ENCODE assay signal across 10 cellular contexts in the genomic region with DNA sequence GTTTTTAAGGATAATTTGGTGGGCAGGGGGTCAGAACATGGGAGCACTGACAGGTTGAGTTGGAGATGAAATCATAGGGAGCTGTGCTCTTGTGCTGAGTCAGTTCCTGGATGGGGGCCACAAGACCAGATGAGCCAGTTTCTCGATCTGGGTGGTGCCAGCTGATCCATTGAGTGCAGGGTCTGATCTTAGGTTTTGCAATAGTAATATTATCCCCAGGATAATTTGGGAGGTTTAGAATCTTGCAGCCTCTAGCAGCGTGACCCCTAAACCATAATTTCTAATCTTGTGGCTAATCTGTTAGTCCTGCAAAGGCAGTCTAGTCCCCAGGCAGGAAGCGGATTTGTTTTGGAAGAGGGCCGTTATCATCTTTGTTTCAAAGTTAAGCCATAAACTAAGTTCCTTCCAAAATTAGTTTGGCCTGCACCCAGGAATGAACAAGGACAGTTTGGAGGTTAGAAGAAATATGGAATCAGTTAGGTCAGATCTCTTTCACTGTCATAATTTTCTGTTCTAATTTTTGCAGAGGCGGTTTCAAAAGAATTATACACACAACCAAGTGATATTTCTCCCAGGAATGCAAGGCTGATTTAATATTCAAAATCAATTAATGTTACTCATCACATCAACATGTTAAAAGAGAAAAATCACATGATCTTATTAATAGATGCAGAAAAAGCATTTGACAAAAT. TPM values are rescaled to one million over a fixed set of nuclear protein-coding genes. Genes with fewer than 3 reads are reported as not detected.
DNase-seq lines count a peak whose midpoint lies in the region; ATAC-seq and TF ChIP-seq lines count a peak whose summit lies in the region.
"Had no signal": no experiment of that assay in that cellular context is flagged by ENCODE, and none has a peak within 500 bp of the region (broad histone marks: within the 10 kb centered on the region; RNA-seq: fewer than 3 reads in every experiment).

No MANE protein-coding gene starts in this region.

- H4K8ac ChIP-seq in H9 (replicated peaks; ENCODE audit: insufficient read length, low read depth, low read length) (no peak overlapping the region), trophoblast cell (ENCODE audit: low read depth, low read length) (no peak overlapping the region)

- H2BK120ac ChIP-seq in H9 (ENCODE audit: low read depth, low read length, poor library complexity, severe bottlenecking) (no peak overlapping the region), trophoblast cell (ENCODE audit: insufficient read depth, low read length, poor library complexity) (no peak overlapping the region)

- H3K9me3 ChIP-seq in H9 (ENCODE audit: control insufficient read depth, low read depth, low read length) (no peaks in the 10 kb centered on the region), SK-N-SH (no peaks in the 10 kb centered on the region), trophoblast cell (ENCODE audit: insufficient read depth, low read depth, low read length) (no peaks in the 10 kb centered on the region)

- no peaks in the 10 kb centered on the region for H3F3A ChIP-seq in SK-N-SH (replicated peaks; ENCODE audit: insufficient read depth)

- no CpG with 5 or more reads among the region's 5 CpGs for WGBS in H9 (ENCODE audit: extremely low coverage, insufficient read length, low lambda C conversion rate)
- 43% methylated on average over 5 of the region's 5 CpGs for WGBS in SK-N-SH (ENCODE audit: low lambda C conversion rate)
- WGBS in trophoblast cell (ENCODE audit: extremely low coverage, insufficient coverage, insufficient read length) = no CpG with 5 or more reads among the region's 5 CpGs

- H3K27ac ChIP-seq in H9 (ENCODE audit: insufficient read length, low read depth, low read length) (no peak overlapping the region), SK-N-SH (ENCODE audit: low read depth in 2 of 2, low read length in 1 of 2) (peak overlapping the region; percentile 7 to 27; a peak in 3 of 4 replicates), skin epidermis (peak overlapping the region in 11 of 21 experiments; percentile 6 to 63 (median 45)), trophoblast cell (ENCODE audit: low read depth, low read length) (no peak overlapping the region)

- H3K27me3 ChIP-seq in H9 (ENCODE audit: insufficient read depth, low read length) = no peaks in the 10 kb centered on the region
- no peaks in the 10 kb centered on the region for H3K27me3 ChIP-seq in SK-N-SH (ENCODE audit: insufficient read depth)
- no peaks in the 10 kb centered on the region for H3K27me3 ChIP-seq in trophoblast cell (ENCODE audit: insufficient read depth, low read length)

- no peaks in the 10 kb centered on the region for H3K79me2 ChIP-seq in H9 (ENCODE audit: insufficient read depth, low read length)
- no peaks in the 10 kb centered on the region for H3K79me2 ChIP-seq in SK-N-SH (ENCODE audit: insufficient read depth)
- H3K79me2 ChIP-seq in trophoblast cell (ENCODE audit: control insufficient read depth, insufficient read depth, low read length, poor library complexity) = no peaks in the 10 kb centered on the region

- H3K14ac ChIP-seq in H9 (ENCODE audit: insufficient read depth, low read length) = no peak overlapping the region
- H3K14ac ChIP-seq in trophoblast cell (ENCODE audit: low read length) = no peak overlapping the region

- no peak overlapping the region for H2AK5ac ChIP-seq in H9 (ENCODE audit: insufficient read length, low read length)
- no peak overlapping the region for H2AK5ac ChIP-seq in trophoblast cell (ENCODE audit: low read length)

- no peaks in the 10 kb centered on the region for H3K9me2 ChIP-seq in SK-N-SH

- H3K9ac ChIP-seq in H9 (ENCODE audit: extremely low read depth, insufficient read length, low read length) (no peak overlapping the region), SK-N-SH (no peak overlapping the region), trophoblast cell (ENCODE audit: low read length) (no peak overlapping the region)

- H3K4ac ChIP-seq in H9 (ENCODE audit: low read depth, low read length) (no peak overlapping the region), trophoblast cell (ENCODE audit: low read depth, low read length) (no peak overlapping the region)

- no peak overlapping the region for H3K4me3 Mint-ChIP-seq in H9

- no peaks in the 10 kb centered on the region for H3K9me3 Mint-ChIP-seq in H9

- no peak overlapping the region for H4K12ac ChIP-seq in trophoblast cell (ENCODE audit: low read depth, low read length)

- H3K4me1 Mint-ChIP-seq in H9 = peaks cover 14 to 25% of the 10 kb centered on the region in 2 experiments

- H3K4me2 ChIP-seq in H9 (ENCODE audit: insufficient read depth, insufficient read length, low read length) (no peak overlapping the region), SK-N-SH (peak overlapping the region; percentile 34; the same call in 1 of the 2 replicates), trophoblast cell (ENCODE audit: low read length) (no peak overlapping the region)

- no peak overlapping the region for H2BK20ac ChIP-seq in H9 (ENCODE audit: low read depth, low read length, poor library complexity, severe bottlenecking)

- H3K36me3 ChIP-seq in SK-N-SH (replicated peaks in 1 of 2; ENCODE audit: control insufficient read depth in 1 of 2, insufficient read depth in 2 of 2, low read length in 1 of 2) (no peaks in the 10 kb centered on the region), trophoblast cell (ENCODE audit: control insufficient read depth in 1 of 2, insufficient read depth in 2 of 2, low read length in 2 of 2) (no peaks in the 10 kb centered on the region)

- H4K91ac ChIP-seq in H9 (ENCODE audit: insufficient read length, low read depth, low read length) (no peak overlapping the region), trophoblast cell (ENCODE audit: low read depth, low read length) (no peak overlapping the region)

- no peak for DNase-seq in H9
- DNase-seq in SK-N-SH = no peak
- peak; percentile 59 to 83 for DNase-seq in foreskin fibroblast
- no peak for DNase-seq in stimulated activated CD4-positive, alpha-beta T cell treated with anti-CD3 and anti-CD28 coated beads, Interleukin-1b, Interleukin-23, amount 100 ng/mL, for 48 hours
- DNase-seq in trophoblast cell = no peak
- DNase-seq in stimulated activated naive CD4-positive, alpha-beta T cell treated with Interleukin-2 at 50 U/mL for 16 hours (lab: John Stamatoyannopoulos, UW) = no peak
- DNase-seq: activated CD4-positive, alpha-beta T cell treated with anti-CD3 and anti-CD28 coated beads for 4 hours; NCI-H2081 treated with DMSO at 0.1 percent for 48 hours had no signal

- no peaks in the 10 kb centered on the region for H4K20me1 ChIP-seq in H9 (ENCODE audit: control insufficient read depth, insufficient read depth, insufficient read length)
- H4K20me1 ChIP-seq in SK-N-SH (ENCODE audit: insufficient read depth) = no peaks in the 10 kb centered on the region

- CTCF ChIA-PET in SK-N-SH (lab: Yijun Ruan, JAX) = interaction anchor here (1.4 kb wide), 1 partner anchor 86 kb away, joined by 3 read pairs; no protein-coding TSS in a partner anchor

- peak overlapping the region in 2 of 3 experiments; percentile 43 to 54; a peak in 1 of 7 replicates for H3K27ac Mint-ChIP-seq in H9

- H3K23me2 ChIP-seq in H9 (ENCODE audit: insufficient read length, low read depth, low read length, poor library complexity, severe bottlenecking) = no peaks in the 10 kb centered on the region

- H3K56ac ChIP-seq in H9 (ENCODE audit: insufficient read length, low read depth, low read length) = no peak overlapping the region

- H4K5ac ChIP-seq in H9 (ENCODE audit: insufficient read length, low read depth, low read length) = no peak overlapping the region

- H2BK5ac ChIP-seq in H9 (ENCODE audit: insufficient read length, low read length) = no peak overlapping the region
- no peak overlapping the region for H2BK5ac ChIP-seq in trophoblast cell (ENCODE audit: low read depth, low read length, poor library complexity)

- H3K4me3 ChIP-seq in SK-N-SH (ENCODE audit: low read depth in 2 of 2, low read length in 1 of 2) = no peak overlapping the region
- no peak overlapping the region for H3K4me3 ChIP-seq in foreskin fibroblast (ENCODE audit: low read depth in 1 of 2, low read length in 2 of 2)
- no peak overlapping the region for H3K4me3 ChIP-seq in skin epidermis
- no peak overlapping the region for H3K4me3 ChIP-seq in trophoblast cell (ENCODE audit: low read depth, low read length)

- TF ChIP-seq CTCF in H9 (conservative IDR thresholded peaks at IDR 0.05) (no peak), SK-N-SH (IDR thresholded peaks at IDR 0.05) (no peak), foreskin fibroblast (IDR thresholded peaks at IDR 0.05; ENCODE audit: low read depth, low read length) (no peak)

- no peaks in the 10 kb centered on the region for H3K4me1 ChIP-seq in H9 (ENCODE audit: insufficient read depth, low read length)
- H3K4me1 ChIP-seq in SK-N-SH (ENCODE audit: control insufficient read depth in 1 of 2, insufficient read depth in 2 of 2, low read depth in 1 of 2, low read length in 1 of 2) = peaks cover 13 to 14% of the 10 kb centered on the region in 2 experiments; a peak in 3 of 4 replicates
- peaks cover 8 to 11% of the 10 kb centered on the region in 2 experiments for H3K4me1 ChIP-seq in trophoblast cell (ENCODE audit: control insufficient read depth in 1 of 2, insufficient read depth in 2 of 2, low read length in 2 of 2)

- ATAC-seq in GM19328 (IDR thresholded peaks at IDR 0.05; ENCODE audit: unreplicated experiment) = no peak

- H3K79me1 ChIP-seq in H9 (ENCODE audit: insufficient read depth, low read depth, low read length, poor library complexity, severe bottlenecking) = no peaks in the 10 kb centered on the region
- peaks cover 2% of the 10 kb centered on the region for H3K79me1 ChIP-seq in trophoblast cell (ENCODE audit: low read length)

- no peaks in the 10 kb centered on the region for H3K36me3 Mint-ChIP-seq in H9 (ENCODE audit: insufficient read depth in 1 of 3, low read depth in 3 of 3)

- H2AFZ ChIP-seq in H9 (ENCODE audit: low read length) (no peak overlapping the region), SK-N-SH (ENCODE audit: low read depth) (peak overlapping the region; percentile 39; the same call in 1 of the 2 replicates), trophoblast cell (ENCODE audit: insufficient read depth, low read length, poor library complexity) (no peak overlapping the region)

- no peak overlapping the region for H3K18ac ChIP-seq in H9 (ENCODE audit: insufficient read length, low read depth, low read length)
- H3K18ac ChIP-seq in trophoblast cell (ENCODE audit: low read length) = no peak overlapping the region

- no peak for TF ChIP-seq EP300 in SK-N-SH (IDR thresholded peaks at IDR 0.05; ENCODE audit: borderline replicate concordance in 1 of 2, low read depth in 1 of 2, low read length in 1 of 2)

- H3K27me3 Mint-ChIP-seq in H9 (ENCODE audit: low read depth) = no peaks in the 10 kb centered on the region

- no peak for TF ChIP-seq RAD21 in SK-N-SH (IDR thresholded peaks at IDR 0.05; ENCODE audit: low read length)

- no peak overlapping the region for H3T11ph ChIP-seq in H9 (ENCODE audit: low read length)

- no peak overlapping the region for H2BK15ac ChIP-seq in H9 (ENCODE audit: low read depth, low read length)

- H3K23ac ChIP-seq in H9 (ENCODE audit: insufficient read length, low read depth, low read length) = no peak overlapping the region
- H3K23ac ChIP-seq in trophoblast cell (ENCODE audit: low read length) = no peak overlapping the region

- H2BK12ac ChIP-seq in H9 (ENCODE audit: insufficient read length, low read depth, low read length) (no peak overlapping the region), trophoblast cell (ENCODE audit: low read length) (no peak overlapping the region)

- POLR2A ChIA-PET in SK-N-SH (lab: Yijun Ruan, JAX) = no interaction called here

RNA-seq across cellular contexts. Expression of a gene that starts 23.0 kb away (rescaled TPM):
- total RNA-seq in H9 (2021) = 127 and 128 TPM in 2 replicates
- 150 and 180 TPM in 2 replicates for polyA plus RNA-seq in SK-N-SH (2012; rRNA removed)
- polyA plus RNA-seq in SK-N-SH (2012; cell fraction: cytosol; rRNA removed) = 213 TPM in 2 replicates
- polyA plus RNA-seq in SK-N-SH (2012; cell fraction: nucleus; rRNA removed) = 25.2 and 42.7 TPM in 2 replicates
- polyA plus RNA-seq in trophoblast cell (2013) = 709 and 755 TPM in 2 replicates

RNA-seq across cellular contexts. Expression of a gene that starts 23.1 kb away (rescaled TPM):
- total RNA-seq in H9 (2021) = 5.7 and 7.7 TPM in 2 replicates
- polyA plus RNA-seq in SK-N-SH (2012; rRNA removed) = 6.0 and 10.9 TPM in 2 replicates
- 14.5 and 15.6 TPM in 2 replicates for polyA plus RNA-seq in SK-N-SH (2012; cell fraction: cytosol; rRNA removed)
- 3.0 and 3.4 TPM in 2 replicates for polyA plus RNA-seq in SK-N-SH (2012; cell fraction: nucleus; rRNA removed)
- polyA plus RNA-seq in trophoblast cell (2013) = 10.2 and 11.7 TPM in 2 replicates

RNA-seq across cellular contexts. Expression of a gene that starts 41.9 kb away (rescaled TPM):
- 4.2 and 4.8 TPM in 2 replicates for total RNA-seq in H9 (2021)
- polyA plus RNA-seq in SK-N-SH (2012; rRNA removed) = 0.13 and 0.25 TPM in 2 replicates
- 0.13 and 0.17 TPM in 2 replicates for polyA plus RNA-seq in SK-N-SH (2012; cell fraction: cytosol; rRNA removed)
- 0.07 and 0.19 TPM in 2 replicates for polyA plus RNA-seq in SK-N-SH (2012; cell fraction: nucleus; rRNA removed)
- polyA plus RNA-seq in trophoblast cell (2013) = 12.0 and 12.4 TPM in 2 replicates

Comparison
In these comparisons a context has a peak if more than half of its experiments do, and no peak if none do; other contexts are left out.
1. DNase-seq: peak in foreskin fibroblast (2 of 2); none in H9 (single experiment), SK-N-SH (single experiment), stimulated activated CD4-positive, alpha-beta T cell treated with anti-CD3 and anti-CD28 coated beads, Interleukin-1b, Interleukin-23, amount 100 ng/mL, for 48 hours (single experiment), trophoblast cell (0 of 2) and stimulated activated naive CD4-positive, alpha-beta T cell treated with Interleukin-2 at 50 U/mL for 16 hours (single experiment).
2. H3K27ac ChIP-seq: peak in SK-N-SH (2 of 2) and skin epidermis (11 of 21); none in H9 (single experiment) and trophoblast cell (single experiment).